Comparison of ENCODE assay signal across 11 cellular contexts in genomic region chr2:232597362-232598079, GRCh38. TPM values are rescaled to one million over a fixed set of nuclear protein-coding genes. Genes with fewer than 3 reads are reported as not detected.
"Had no signal": no experiment of that assay in that cellular context is flagged by ENCODE, and none has a peak within 500 bp of the region (broad histone marks: within the 10 kb centered on the region; RNA-seq: fewer than 3 reads in every experiment).

No MANE protein-coding gene starts in this region.

- H3K9ac ChIP-seq: KMS-11 had no signal

- H3K4me2 ChIP-seq: GM23338, KMS-11 had no signal

- H2AFZ ChIP-seq: GM23338 had no signal

- H3K4me3 Mint-ChIP-seq: GM23338, H9, HFFc6 had no signal

- DNase-seq: HCEC 1CT, HFFc6, IMR-90, KBM-7 had no signal

- H3K4me3 ChIP-seq: GM23338 had no signal

- FAIRE-seq: H1, H54 had no signal

- H3K27ac Mint-ChIP-seq: GM23338, H9, HFFc6 had no signal

- H3K27ac ChIP-seq: HL-60, KMS-11 had no signal

- H3K9me3 Mint-ChIP-seq: GM23338, H9, HFFc6 had no signal

RNA-seq across cellular contexts. Expression of gene EFHD1, which starts 35.9 kb away (rescaled TPM):
- total RNA-seq: HT1080, IMR-90 had no signal

RNA-seq across cellular contexts. Expression of gene CHRNG, which starts 58.0 kb away (rescaled TPM):
- total RNA-seq: GM23338, H1, H9, HFFc6, HT1080, IMR-90 had no signal
- polyA plus RNA-seq: GM23338, IMR-90 had no signal
